In genomic region chr1:156162430-156163037, GRCh38 we compare ENCODE assay signal across 1 cellular context.
TF ChIP-seq lines count a peak whose summit lies in the region.

No MANE protein-coding gene starts in this region.

TF ChIP-seq in HepG2, 621 proteins besides CTCF, POLR2A, EP300 and RAD21:
- no peak for TF ChIP-seq PAX8 (CRISPR knock-in tag; IDR thresholded peaks at IDR 0.05; ENCODE audit: borderline replicate concordance)
